ENCODE assay signal across 1 cellular context in the genomic region with DNA sequence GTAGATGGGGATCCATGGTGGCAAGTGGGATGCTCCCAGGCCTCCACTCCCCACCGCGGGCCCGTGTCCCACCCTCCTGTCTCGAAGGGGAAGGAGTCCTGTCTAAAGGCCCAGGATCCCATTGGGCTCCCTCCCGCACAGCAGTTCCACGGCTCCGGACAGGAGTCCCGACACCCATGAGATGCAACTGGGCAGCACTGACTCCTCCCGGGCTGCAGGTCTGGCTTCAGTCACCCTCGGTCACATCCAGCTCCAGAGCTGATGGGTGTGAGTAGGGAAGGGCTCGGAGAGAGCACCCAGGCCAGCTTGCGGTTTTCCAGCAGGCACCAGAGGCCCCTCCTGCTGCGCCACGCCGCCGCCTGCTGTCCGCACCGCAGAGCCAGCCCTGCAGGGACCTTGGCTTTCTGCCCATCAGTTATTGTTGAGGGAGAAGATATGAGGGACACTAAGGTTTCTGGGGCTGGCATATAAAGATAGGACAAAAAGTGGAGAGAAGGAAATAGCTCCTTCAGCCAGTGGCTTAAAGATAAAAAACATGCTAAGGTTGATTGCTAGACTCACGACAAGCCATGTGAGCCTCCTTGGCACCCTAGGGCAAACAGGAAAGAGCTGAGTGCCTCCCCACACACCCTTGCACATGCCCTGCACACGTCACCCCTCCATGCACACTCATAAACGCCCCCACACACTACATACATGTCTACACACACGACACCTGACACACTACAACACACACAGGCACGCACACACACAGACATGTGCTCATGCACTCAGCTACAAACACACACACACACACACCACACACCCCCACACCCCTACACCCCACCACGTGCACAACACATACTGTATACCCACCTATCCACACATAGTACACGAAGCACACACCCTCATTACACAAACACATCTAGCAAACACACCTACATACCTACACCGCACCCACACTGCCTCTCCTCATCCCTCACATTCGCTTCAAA.
TF ChIP-seq lines count a peak whose summit lies in the region.

No MANE protein-coding gene starts in this region.

TF ChIP-seq in K562, 482 proteins besides CTCF, POLR2A, EP300 and RAD21 (continued from another document and continues in another):
- no peak for TF ChIP-seq RBM14 (IDR thresholded peaks at IDR 0.05; ENCODE audit: borderline replicate concordance, insufficient read depth, low read depth, low read length)
- TF ChIP-seq ZNF444 (CRISPR knock-in tag; IDR thresholded peaks at IDR 0.05), result no peak
- no peak for TF ChIP-seq FIP1L1 (IDR thresholded peaks at IDR 0.05; ENCODE audit: low read depth, low read length, poor library complexity, severe bottlenecking)
- peak; percentile 96 for TF ChIP-seq CTBP1 (IDR thresholded peaks at IDR 0.05; ENCODE audit: borderline replicate concordance)
- TF ChIP-seq PPARD (CRISPR knock-in tag; IDR thresholded peaks at IDR 0.05), result no peak
- no peak for TF ChIP-seq NCOA2 (IDR thresholded peaks at IDR 0.05; ENCODE audit: partially characterized antibody in 2 of 2)
- TF ChIP-seq FUS (optimal IDR thresholded peaks at IDR 0.05; ENCODE audit: low read depth, low read length), result no peak
- no peak for TF ChIP-seq IRF2 (CRISPR knock-in tag; IDR thresholded peaks at IDR 0.05)
- TF ChIP-seq, protein P1, sequence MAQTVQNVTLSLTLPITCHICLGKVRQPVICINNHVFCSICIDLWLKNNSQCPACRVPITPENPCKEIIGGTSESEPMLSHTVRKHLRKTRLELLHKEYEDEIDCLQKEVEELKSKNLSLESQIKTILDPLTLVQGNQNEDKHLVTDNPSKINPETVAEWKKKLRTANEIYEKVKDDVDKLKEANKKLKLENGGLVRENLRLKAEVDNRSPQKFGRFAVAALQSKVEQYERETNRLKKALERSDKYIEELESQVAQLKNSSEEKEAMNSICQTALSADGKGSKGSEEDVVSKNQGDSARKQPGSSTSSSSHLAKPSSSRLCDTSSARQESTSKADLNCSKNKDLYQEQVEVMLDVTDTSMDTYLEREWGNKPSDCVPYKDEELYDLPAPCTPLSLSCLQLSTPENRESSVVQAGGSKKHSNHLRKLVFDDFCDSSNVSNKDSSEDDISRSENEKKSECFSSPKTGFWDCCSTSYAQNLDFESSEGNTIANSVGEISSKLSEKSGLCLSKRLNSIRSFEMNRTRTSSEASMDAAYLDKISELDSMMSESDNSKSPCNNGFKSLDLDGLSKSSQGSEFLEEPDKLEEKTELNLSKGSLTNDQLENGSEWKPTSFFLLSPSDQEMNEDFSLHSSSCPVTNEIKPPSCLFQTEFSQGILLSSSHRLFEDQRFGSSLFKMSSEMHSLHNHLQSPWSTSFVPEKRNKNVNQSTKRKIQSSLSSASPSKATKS (CRISPR knock-in tag; IDR thresholded peaks at IDR 0.05), result no peak
- no peak for TF ChIP-seq ZNF324 (CRISPR knock-in tag; IDR thresholded peaks at IDR 0.05)
- TF ChIP-seq, protein P2, sequence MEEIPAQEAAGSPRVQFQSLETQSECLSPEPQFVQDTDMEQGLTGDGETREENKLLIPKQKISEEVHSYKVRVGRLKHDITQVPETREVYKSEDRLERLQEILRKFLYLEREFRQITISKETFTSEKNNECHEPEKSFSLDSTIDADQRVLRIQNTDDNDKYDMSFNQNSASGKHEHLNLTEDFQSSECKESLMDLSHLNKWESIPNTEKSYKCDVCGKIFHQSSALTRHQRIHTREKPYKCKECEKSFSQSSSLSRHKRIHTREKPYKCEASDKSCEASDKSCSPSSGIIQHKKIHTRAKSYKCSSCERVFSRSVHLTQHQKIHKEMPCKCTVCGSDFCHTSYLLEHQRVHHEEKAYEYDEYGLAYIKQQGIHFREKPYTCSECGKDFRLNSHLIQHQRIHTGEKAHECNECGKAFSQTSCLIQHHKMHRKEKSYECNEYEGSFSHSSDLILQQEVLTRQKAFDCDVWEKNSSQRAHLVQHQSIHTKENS (CRISPR knock-in tag; IDR thresholded peaks at IDR 0.05), result no peak
- TF ChIP-seq PYGO2 (tag; IDR thresholded peaks at IDR 0.05), result no peak
- no peak for TF ChIP-seq ZNF695 (CRISPR knock-in tag; IDR thresholded peaks at IDR 0.05)
- TF ChIP-seq, protein P3, sequence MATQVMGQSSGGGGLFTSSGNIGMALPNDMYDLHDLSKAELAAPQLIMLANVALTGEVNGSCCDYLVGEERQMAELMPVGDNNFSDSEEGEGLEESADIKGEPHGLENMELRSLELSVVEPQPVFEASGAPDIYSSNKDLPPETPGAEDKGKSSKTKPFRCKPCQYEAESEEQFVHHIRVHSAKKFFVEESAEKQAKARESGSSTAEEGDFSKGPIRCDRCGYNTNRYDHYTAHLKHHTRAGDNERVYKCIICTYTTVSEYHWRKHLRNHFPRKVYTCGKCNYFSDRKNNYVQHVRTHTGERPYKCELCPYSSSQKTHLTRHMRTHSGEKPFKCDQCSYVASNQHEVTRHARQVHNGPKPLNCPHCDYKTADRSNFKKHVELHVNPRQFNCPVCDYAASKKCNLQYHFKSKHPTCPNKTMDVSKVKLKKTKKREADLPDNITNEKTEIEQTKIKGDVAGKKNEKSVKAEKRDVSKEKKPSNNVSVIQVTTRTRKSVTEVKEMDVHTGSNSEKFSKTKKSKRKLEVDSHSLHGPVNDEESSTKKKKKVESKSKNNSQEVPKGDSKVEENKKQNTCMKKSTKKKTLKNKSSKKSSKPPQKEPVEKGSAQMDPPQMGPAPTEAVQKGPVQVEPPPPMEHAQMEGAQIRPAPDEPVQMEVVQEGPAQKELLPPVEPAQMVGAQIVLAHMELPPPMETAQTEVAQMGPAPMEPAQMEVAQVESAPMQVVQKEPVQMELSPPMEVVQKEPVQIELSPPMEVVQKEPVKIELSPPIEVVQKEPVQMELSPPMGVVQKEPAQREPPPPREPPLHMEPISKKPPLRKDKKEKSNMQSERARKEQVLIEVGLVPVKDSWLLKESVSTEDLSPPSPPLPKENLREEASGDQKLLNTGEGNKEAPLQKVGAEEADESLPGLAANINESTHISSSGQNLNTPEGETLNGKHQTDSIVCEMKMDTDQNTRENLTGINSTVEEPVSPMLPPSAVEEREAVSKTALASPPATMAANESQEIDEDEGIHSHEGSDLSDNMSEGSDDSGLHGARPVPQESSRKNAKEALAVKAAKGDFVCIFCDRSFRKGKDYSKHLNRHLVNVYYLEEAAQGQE (CRISPR knock-in tag; IDR thresholded peaks at IDR 0.05; ENCODE audit: low read depth), result no peak
- TF ChIP-seq ZNF24 (IDR thresholded peaks at IDR 0.05), result peak; percentile 80
- peak; percentile 86 for TF ChIP-seq SMAD4 (CRISPR knock-in tag; conservative IDR thresholded peaks at IDR 0.05)
- peak; percentile 81; the same call in 1 of the 2 replicates for TF ChIP-seq ZNF584 (CRISPR knock-in tag; IDR thresholded peaks at IDR 0.05; ENCODE audit: low read depth)
- peak; percentile 96 for TF ChIP-seq SMARCA4 (IDR thresholded peaks at IDR 0.05)
- no peak for TF ChIP-seq ZC3H8 (IDR thresholded peaks at IDR 0.05)
- no peak for TF ChIP-seq TFAM (CRISPR knock-in tag; conservative IDR thresholded peaks at IDR 0.05)
- TF ChIP-seq MAZ (CRISPR knock-in tag; conservative IDR thresholded peaks at IDR 0.05 in 1 of 2, IDR thresholded peaks at IDR 0.05 in 1 of 2), result peak; percentile 77 to 91
- no peak for TF ChIP-seq PRPF4 (IDR thresholded peaks at IDR 0.05; ENCODE audit: insufficient read depth, low read depth, low read length, poor library complexity, severe bottlenecking)
- no peak; the same call in none of the 2 replicates for TF ChIP-seq MAFK (IDR thresholded peaks at IDR 0.05; ENCODE audit: low read length)
- TF ChIP-seq CAMTA2 (CRISPR knock-in tag; conservative IDR thresholded peaks at IDR 0.05), result no peak
- TF ChIP-seq POLR3G (IDR thresholded peaks at IDR 0.05; ENCODE audit: extremely low read depth, insufficient read length, insufficient replicate concordance), result no peak
- no peak for TF ChIP-seq NR2C1 (IDR thresholded peaks at IDR 0.05)
- TF ChIP-seq NR2C1 (tag; IDR thresholded peaks at IDR 0.05), result peak; percentile 43; the same call in 1 of the 2 replicates
- TF ChIP-seq RFX7 (CRISPR knock-in tag; IDR thresholded peaks at IDR 0.05), result no peak
- TF ChIP-seq ZNF79 (CRISPR knock-in tag; IDR thresholded peaks at IDR 0.05; ENCODE audit: low read depth), result no peak
- TF ChIP-seq, protein P4, sequence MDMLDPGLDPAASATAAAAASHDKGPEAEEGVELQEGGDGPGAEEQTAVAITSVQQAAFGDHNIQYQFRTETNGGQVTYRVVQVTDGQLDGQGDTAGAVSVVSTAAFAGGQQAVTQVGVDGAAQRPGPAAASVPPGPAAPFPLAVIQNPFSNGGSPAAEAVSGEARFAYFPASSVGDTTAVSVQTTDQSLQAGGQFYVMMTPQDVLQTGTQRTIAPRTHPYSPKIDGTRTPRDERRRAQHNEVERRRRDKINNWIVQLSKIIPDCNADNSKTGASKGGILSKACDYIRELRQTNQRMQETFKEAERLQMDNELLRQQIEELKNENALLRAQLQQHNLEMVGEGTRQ (CRISPR knock-in tag; IDR thresholded peaks at IDR 0.05), result no peak
- TF ChIP-seq, protein P5, sequence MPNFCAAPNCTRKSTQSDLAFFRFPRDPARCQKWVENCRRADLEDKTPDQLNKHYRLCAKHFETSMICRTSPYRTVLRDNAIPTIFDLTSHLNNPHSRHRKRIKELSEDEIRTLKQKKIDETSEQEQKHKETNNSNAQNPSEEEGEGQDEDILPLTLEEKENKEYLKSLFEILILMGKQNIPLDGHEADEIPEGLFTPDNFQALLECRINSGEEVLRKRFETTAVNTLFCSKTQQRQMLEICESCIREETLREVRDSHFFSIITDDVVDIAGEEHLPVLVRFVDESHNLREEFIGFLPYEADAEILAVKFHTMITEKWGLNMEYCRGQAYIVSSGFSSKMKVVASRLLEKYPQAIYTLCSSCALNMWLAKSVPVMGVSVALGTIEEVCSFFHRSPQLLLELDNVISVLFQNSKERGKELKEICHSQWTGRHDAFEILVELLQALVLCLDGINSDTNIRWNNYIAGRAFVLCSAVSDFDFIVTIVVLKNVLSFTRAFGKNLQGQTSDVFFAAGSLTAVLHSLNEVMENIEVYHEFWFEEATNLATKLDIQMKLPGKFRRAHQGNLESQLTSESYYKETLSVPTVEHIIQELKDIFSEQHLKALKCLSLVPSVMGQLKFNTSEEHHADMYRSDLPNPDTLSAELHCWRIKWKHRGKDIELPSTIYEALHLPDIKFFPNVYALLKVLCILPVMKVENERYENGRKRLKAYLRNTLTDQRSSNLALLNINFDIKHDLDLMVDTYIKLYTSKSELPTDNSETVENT (CRISPR knock-in tag; IDR thresholded peaks at IDR 0.05), result no peak
- TF ChIP-seq GATAD2B (IDR thresholded peaks at IDR 0.05; ENCODE audit: borderline replicate concordance), result peak; percentile 92
- no peak for TF ChIP-seq KDM5B (IDR thresholded peaks at IDR 0.05; ENCODE audit: insufficient replicate concordance, low read depth, low read length)
- TF ChIP-seq TAF15 (IDR thresholded peaks at IDR 0.05; ENCODE audit: low read depth, low read length), result no peak
- peak; percentile 94 to 95 for TF ChIP-seq TEAD1 (CRISPR knock-in tag; IDR thresholded peaks at IDR 0.05)
- no peak for TF ChIP-seq KLF6 (CRISPR knock-in tag; IDR thresholded peaks at IDR 0.05; ENCODE audit: borderline replicate concordance)
- TF ChIP-seq TRIM28 (IDR thresholded peaks at IDR 0.05), result no peak
- TF ChIP-seq CREM (IDR thresholded peaks at IDR 0.05; ENCODE audit: low read depth), result peak; percentile 60; the same call in 1 of the 2 replicates
- peak; percentile 63 for TF ChIP-seq JUND (IDR thresholded peaks at IDR 0.05; ENCODE audit: borderline replicate concordance, low read depth, low read length)
- peak; percentile 41; the same call in 1 of the 3 replicates for TF ChIP-seq JUND (tag; IDR thresholded peaks at IDR 0.05; ENCODE audit: borderline replicate concordance, low read depth, low read length)
- no peak for TF ChIP-seq ZNF239 (CRISPR knock-in tag; IDR thresholded peaks at IDR 0.05)
- TF ChIP-seq, protein P6, sequence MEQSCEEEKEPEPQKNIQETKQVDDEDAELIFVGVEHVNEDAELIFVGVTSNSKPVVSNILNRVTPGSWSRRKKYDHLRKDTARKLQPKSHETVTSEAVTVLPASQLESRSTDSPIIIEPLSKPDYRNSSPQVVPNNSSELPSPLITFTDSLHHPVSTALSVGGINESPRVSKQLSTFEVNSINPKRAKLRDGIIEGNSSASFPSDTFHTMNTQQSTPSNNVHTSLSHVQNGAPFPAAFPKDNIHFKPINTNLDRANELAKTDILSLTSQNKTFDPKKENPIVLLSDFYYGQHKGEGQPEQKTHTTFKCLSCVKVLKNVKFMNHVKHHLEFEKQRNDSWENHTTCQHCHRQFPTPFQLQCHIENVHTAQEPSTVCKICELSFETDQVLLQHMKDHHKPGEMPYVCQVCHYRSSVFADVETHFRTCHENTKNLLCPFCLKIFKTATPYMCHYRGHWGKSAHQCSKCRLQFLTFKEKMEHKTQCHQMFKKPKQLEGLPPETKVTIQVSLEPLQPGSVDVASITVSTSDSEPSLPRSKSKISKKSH (CRISPR knock-in tag; IDR thresholded peaks at IDR 0.05), result no peak
- TF ChIP-seq, protein P7, sequence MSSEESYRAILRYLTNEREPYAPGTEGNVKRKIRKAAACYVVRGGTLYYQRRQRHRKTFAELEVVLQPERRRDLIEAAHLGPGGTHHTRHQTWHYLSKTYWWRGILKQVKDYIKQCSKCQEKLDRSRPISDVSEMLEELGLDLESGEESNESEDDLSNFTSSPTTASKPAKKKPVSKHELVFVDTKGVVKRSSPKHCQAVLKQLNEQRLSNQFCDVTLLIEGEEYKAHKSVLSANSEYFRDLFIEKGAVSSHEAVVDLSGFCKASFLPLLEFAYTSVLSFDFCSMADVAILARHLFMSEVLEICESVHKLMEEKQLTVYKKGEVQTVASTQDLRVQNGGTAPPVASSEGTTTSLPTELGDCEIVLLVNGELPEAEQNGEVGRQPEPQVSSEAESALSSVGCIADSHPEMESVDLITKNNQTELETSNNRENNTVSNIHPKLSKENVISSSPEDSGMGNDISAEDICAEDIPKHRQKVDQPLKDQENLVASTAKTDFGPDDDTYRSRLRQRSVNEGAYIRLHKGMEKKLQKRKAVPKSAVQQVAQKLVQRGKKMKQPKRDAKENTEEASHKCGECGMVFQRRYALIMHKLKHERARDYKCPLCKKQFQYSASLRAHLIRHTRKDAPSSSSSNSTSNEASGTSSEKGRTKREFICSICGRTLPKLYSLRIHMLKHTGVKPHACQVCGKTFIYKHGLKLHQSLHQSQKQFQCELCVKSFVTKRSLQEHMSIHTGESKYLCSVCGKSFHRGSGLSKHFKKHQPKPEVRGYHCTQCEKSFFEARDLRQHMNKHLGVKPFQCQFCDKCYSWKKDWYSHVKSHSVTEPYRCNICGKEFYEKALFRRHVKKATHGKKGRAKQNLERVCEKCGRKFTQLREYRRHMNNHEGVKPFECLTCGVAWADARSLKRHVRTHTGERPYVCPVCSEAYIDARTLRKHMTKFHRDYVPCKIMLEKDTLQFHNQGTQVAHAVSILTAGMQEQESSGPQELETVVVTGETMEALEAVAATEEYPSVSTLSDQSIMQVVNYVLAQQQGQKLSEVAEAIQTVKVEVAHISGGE (CRISPR knock-in tag; IDR thresholded peaks at IDR 0.05), result peak in 1 of 3 experiments; percentile 84; a peak in 2 of 6 replicates
- no peak for TF ChIP-seq ZNF174 (CRISPR knock-in tag; IDR thresholded peaks at IDR 0.05)
- TF ChIP-seq ARNT (IDR thresholded peaks at IDR 0.05), result peak; percentile 74 to 76; a peak in 3 of 4 replicates
- no peak for TF ChIP-seq ZNF224 (CRISPR knock-in tag; IDR thresholded peaks at IDR 0.05)
- no peak; the same call in 1 of the 2 replicates for TF ChIP-seq CBX1 (IDR thresholded peaks at IDR 0.05; ENCODE audit: low read depth)
- TF ChIP-seq HEY1 (CRISPR knock-in tag; IDR thresholded peaks at IDR 0.05; ENCODE audit: borderline replicate concordance), result no peak; the same call in 1 of the 2 replicates
- no peak for TF ChIP-seq ZBTB17 (CRISPR knock-in tag; IDR thresholded peaks at IDR 0.05)
- TF ChIP-seq RBM17 (IDR thresholded peaks at IDR 0.05; ENCODE audit: borderline replicate concordance, low read depth, low read length), result no peak
